11 cellular contexts compared by ENCODE assay signal in genomic region chr12:62582065-62582366, GRCh38.
DNase-seq lines count a peak whose midpoint lies in the region; ATAC-seq and TF ChIP-seq lines count a peak whose summit lies in the region.
"Had no signal": no experiment of that assay in that cellular context is flagged by ENCODE, and none has a peak within 500 bp of the region (broad histone marks: within the 10 kb centered on the region; RNA-seq: fewer than 3 reads in every experiment).

No MANE protein-coding gene starts in this region.

- H3K27ac Mint-ChIP-seq in CD4-positive, alpha-beta T cell, result no peak overlapping the region
- H3K27ac Mint-ChIP-seq in chondrocyte (ENCODE audit: unreplicated experiment) (no peak overlapping the region), progenitor cell of endocrine pancreas (peak overlapping the region; percentile 41)

- H3K4me3 Mint-ChIP-seq in CD4-positive, alpha-beta T cell, result no peak overlapping the region
- H3K4me3 Mint-ChIP-seq in chondrocyte (ENCODE audit: unreplicated experiment) (no peak overlapping the region), progenitor cell of endocrine pancreas (ENCODE audit: low read depth) (no peak overlapping the region)
- H3K4me3 Mint-ChIP-seq: GM23338 had no signal

- CTCF ChIA-PET in CD4-positive, alpha-beta T cell (lab: Charles Lee), result interaction anchor here (0.9 to 2.5 kb wide), 6 partner anchors 24 to 247 kb away, joined by 3 to 17 read pairs (median 7); no protein-coding TSS in a partner anchor

- no peaks in the 10 kb centered on the region for H3K9me3 Mint-ChIP-seq in CD4-positive, alpha-beta T cell
- H3K9me3 Mint-ChIP-seq in chondrocyte (ENCODE audit: low read depth), result no peaks in the 10 kb centered on the region
- no peaks in the 10 kb centered on the region for H3K9me3 Mint-ChIP-seq in progenitor cell of endocrine pancreas (ENCODE audit: low read depth)
- H3K9me3 Mint-ChIP-seq: GM23338 had no signal

- H3K9ac ChIP-seq in NT2/D1 (ENCODE audit: insufficient read length, low read depth), result peak overlapping the region; percentile 11

- H3K4me1 ChIP-seq in NT2/D1 (ENCODE audit: insufficient read depth, insufficient read length), result no peaks in the 10 kb centered on the region

- ATAC-seq in CD4-positive, alpha-beta T cell (ENCODE audit: poor library complexity), result no peak
- no peak for ATAC-seq in HG03378 (IDR thresholded peaks at IDR 0.05; ENCODE audit: unreplicated experiment)

- intact Hi-C loops in CD4-positive, alpha-beta T cell (cut with DNase I, micrococcal nuclease), result loop anchor here in 1 of 2 experiments (10.0 kb wide), 1 partner anchor 133 kb away; no protein-coding TSS in a partner anchor

- H3K36me3 Mint-ChIP-seq in CD4-positive, alpha-beta T cell (ENCODE audit: low read depth), result peaks cover 57% of the 10 kb centered on the region
- H3K36me3 Mint-ChIP-seq in chondrocyte (ENCODE audit: low read depth), result peaks cover 9% of the 10 kb centered on the region
- H3K36me3 Mint-ChIP-seq in progenitor cell of endocrine pancreas (ENCODE audit: insufficient read depth), result peaks cover 9% of the 10 kb centered on the region

- POLR2A ChIA-PET in CD4-positive, alpha-beta T cell (lab: Charles Lee), result interaction anchor here (0.7 to 2.0 kb wide), 4 partner anchors 11 to 217 kb away, joined by 3 to 12 read pairs (median 4); no protein-coding TSS in a partner anchor

- peak; percentile 50 for TF ChIP-seq CTCF in CD4-positive, alpha-beta T cell (IDR thresholded peaks at IDR 0.05)
- TF ChIP-seq CTCF in chondrocyte (IDR thresholded peaks at IDR 0.05) (peak; percentile 39), progenitor cell of endocrine pancreas (IDR thresholded peaks at IDR 0.05; ENCODE audit: unreplicated experiment) (no peak)

- no peaks in the 10 kb centered on the region for H3K27me3 Mint-ChIP-seq in CD4-positive, alpha-beta T cell
- H3K27me3 Mint-ChIP-seq in chondrocyte (ENCODE audit: low read depth) (no peaks in the 10 kb centered on the region), progenitor cell of endocrine pancreas (no peaks in the 10 kb centered on the region)

- H3K4me3 ChIP-seq in NT2/D1 (ENCODE audit: insufficient read length, low read depth), result no peak overlapping the region
- H3K4me3 ChIP-seq: GM23338, K562 had no signal

- DNase-seq in CD4-positive, alpha-beta T cell, result no peak
- no peak for DNase-seq in NT2/D1 (ENCODE audit: low read depth, low spot score)
- no peak for DNase-seq in chondrocyte (ENCODE audit: low spot score)
- no peak for DNase-seq in progenitor cell of endocrine pancreas (ENCODE audit: low spot score, unreplicated experiment)
- DNase-seq in NCI-H1048 (lab: John Stamatoyannopoulos, UW), result no peak
- no peak for DNase-seq in SIG-M5 treated with dmso at 0.1 percent for 504 hours (lab: John Stamatoyannopoulos, UW; ENCODE audit: unreplicated experiment)
- DNase-seq: Calu3, DMS79 had no signal

- no peaks in the 10 kb centered on the region for H3K4me1 Mint-ChIP-seq in CD4-positive, alpha-beta T cell (ENCODE audit: low read depth)
- H3K4me1 Mint-ChIP-seq in chondrocyte (ENCODE audit: low read depth) (peaks cover 2% of the 10 kb centered on the region), progenitor cell of endocrine pancreas (ENCODE audit: low read depth) (peaks cover 2% of the 10 kb centered on the region)

- H3K27ac ChIP-seq in CD4-positive, alpha-beta T cell (ENCODE audit: low read depth, low read length), result no peak overlapping the region

- H3K36me3 ChIP-seq in NT2/D1 (ENCODE audit: insufficient read depth, insufficient read length, low read length), result peaks cover 6% of the 10 kb centered on the region

- no peaks in the 10 kb centered on the region for H3K9me3 ChIP-seq in CD4-positive, alpha-beta T cell (ENCODE audit: control insufficient read depth, low read length)
- no peaks in the 10 kb centered on the region for H3K9me3 ChIP-seq in NT2/D1 (ENCODE audit: insufficient read depth, low read length)

- H3K27me3 ChIP-seq in CD4-positive, alpha-beta T cell (ENCODE audit: control insufficient read depth, insufficient read depth, low read length), result no peaks in the 10 kb centered on the region
- H3K27me3 ChIP-seq in NT2/D1 (ENCODE audit: insufficient read depth, insufficient read length), result no peaks in the 10 kb centered on the region
